ENCODE assay signal across 1 cellular context in genomic region chr11:134199531-134199930, GRCh38.
TF ChIP-seq lines count a peak whose summit lies in the region.

No MANE protein-coding gene starts in this region.

TF ChIP-seq in IMR-90, 13 proteins besides CTCF, POLR2A, EP300 and RAD21:
- TF ChIP-seq RCOR1 (IDR thresholded peaks at IDR 0.05; ENCODE audit: insufficient replicate concordance, low read length) (no peak), USF2 (IDR thresholded peaks at IDR 0.05; ENCODE audit: low read depth, low read length) (no peak), MAFK (IDR thresholded peaks at IDR 0.05; ENCODE audit: low read depth, low read length) (no peak)
